Comparison of ENCODE assay signal across 10 cellular contexts in the genomic region with DNA sequence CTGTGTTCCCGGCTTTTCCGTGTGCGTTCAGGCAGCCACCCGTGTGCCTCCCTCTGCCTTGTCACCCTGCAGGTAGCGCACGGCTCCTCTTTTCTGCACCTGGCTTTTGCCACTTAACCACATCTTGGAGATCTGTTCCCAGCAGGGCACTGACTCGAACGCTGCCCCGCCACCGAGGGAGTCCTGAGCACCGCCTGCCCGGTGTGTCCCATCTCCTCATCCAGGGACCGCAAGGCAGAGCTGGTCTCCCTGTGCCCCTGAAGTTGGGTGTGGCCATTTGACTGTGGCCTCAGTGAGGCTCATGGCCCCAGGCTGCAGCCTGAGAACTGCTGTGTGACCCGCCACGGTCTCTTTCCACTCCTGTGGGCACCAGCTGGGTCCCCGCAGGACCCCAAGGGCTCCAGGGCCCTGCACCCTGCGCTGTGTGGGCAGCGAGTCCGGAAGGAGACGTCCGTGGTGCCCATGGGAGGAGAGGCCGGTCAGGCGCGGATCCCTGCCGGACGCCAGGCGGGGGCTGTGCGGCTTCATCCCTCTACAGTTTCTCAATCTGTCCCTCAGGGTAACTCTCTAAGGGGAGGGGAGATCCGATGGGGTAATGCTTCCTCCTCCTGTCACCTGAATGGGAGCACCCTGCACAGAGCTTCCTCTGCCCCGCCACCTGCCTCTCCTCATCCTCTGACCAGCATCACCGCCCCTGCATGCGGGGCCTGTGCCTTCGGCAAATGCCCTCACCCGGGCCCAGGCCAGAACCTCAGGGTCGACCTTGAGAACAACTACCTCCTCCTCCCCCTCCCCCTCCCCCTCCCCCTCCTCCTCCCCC. TPM values are rescaled to one million over a fixed set of nuclear protein-coding genes. Genes with fewer than 3 reads are reported as not detected.
DNase-seq lines count a peak whose midpoint lies in the region; ATAC-seq and TF ChIP-seq lines count a peak whose summit lies in the region.
"Had no signal": no experiment of that assay in that cellular context is flagged by ENCODE, and none has a peak within 500 bp of the region (broad histone marks: within the 10 kb centered on the region; RNA-seq: fewer than 3 reads in every experiment).

No MANE protein-coding gene starts in this region.

- no peak for ATAC-seq in T-cell (replicated peaks in 1 of 4)
- ATAC-seq in naive thymus-derived CD4-positive, alpha-beta T cell = no peak
- ATAC-seq in HG03025 (IDR thresholded peaks at IDR 0.05; ENCODE audit: low FRiP score, unreplicated experiment) = no peak

- H3K27ac ChIP-seq in HEK293 (ENCODE audit: extremely low read depth, low read depth, low read length) (no peak overlapping the region), brain microvascular endothelial cell (no peak overlapping the region)
- peak overlapping the region; percentile 41 for H3K27ac ChIP-seq in naive thymus-derived CD4-positive, alpha-beta T cell (ENCODE audit: low read depth, low read length)

- H3K36me3 Mint-ChIP-seq in T-cell = peaks cover 14% of the 10 kb centered on the region
- H3K36me3 Mint-ChIP-seq in naive thymus-derived CD4-positive, alpha-beta T cell = peaks cover 0 to 7% (median 5%) of the 10 kb centered on the region in 5 donors

- H3K4me1 ChIP-seq in HEK293 (ENCODE audit: control insufficient read depth, insufficient read depth, low read length) = no peaks in the 10 kb centered on the region
- peaks cover 18 to 35% of the 10 kb centered on the region in 2 donors for H3K4me1 ChIP-seq in naive thymus-derived CD4-positive, alpha-beta T cell (ENCODE audit: control insufficient read depth in 2 of 2, insufficient read depth in 2 of 2, low read length in 2 of 2)

- H3K36me3 ChIP-seq in HEK293 (ENCODE audit: control insufficient read depth in 2 of 2, insufficient read depth in 1 of 2, low read length in 2 of 2) (peaks cover 1 to 18% of the 10 kb centered on the region in 2 experiments; a peak in 2 of 3 replicates), brain microvascular endothelial cell (replicated peaks) (peaks cover 9% of the 10 kb centered on the region)
- peaks cover 0 to 19% (median 0%) of the 10 kb centered on the region in 3 experiments for H3K36me3 ChIP-seq in naive thymus-derived CD4-positive, alpha-beta T cell (ENCODE audit: control insufficient read depth in 2 of 3, insufficient read depth in 3 of 3, low read length in 3 of 3)

- peaks cover 42 to 49% (median 46%) of the 10 kb centered on the region in 3 donors for H3K4me1 Mint-ChIP-seq in T-cell
- peaks cover 33 to 65% (median 38%) of the 10 kb centered on the region in 7 donors for H3K4me1 Mint-ChIP-seq in naive thymus-derived CD4-positive, alpha-beta T cell

- no peaks in the 10 kb centered on the region for H3K9me3 Mint-ChIP-seq in T-cell
- H3K9me3 Mint-ChIP-seq in naive thymus-derived CD4-positive, alpha-beta T cell = peaks cover 0 to 2% (median 0%) of the 10 kb centered on the region in 11 donors

- peak overlapping the region; percentile 13 to 85 (median 60) for H3K4me3 Mint-ChIP-seq in T-cell
- peak overlapping the region; percentile 66 to 94 (median 80) for H3K4me3 Mint-ChIP-seq in naive thymus-derived CD4-positive, alpha-beta T cell

- intact Hi-C loops in naive thymus-derived CD4-positive, alpha-beta T cell (cut with micrococcal nuclease) = no loop called here

- H3K27ac Mint-ChIP-seq in T-cell = peak overlapping the region in 1 of 2 donors; percentile 61
- peak overlapping the region in 8 of 9 donors; percentile 58 to 87 (median 66) for H3K27ac Mint-ChIP-seq in naive thymus-derived CD4-positive, alpha-beta T cell

- DNase-seq in DMS53 (lab: John Stamatoyannopoulos, UW) (peak; percentile 87), T-cell (no peak), HCEC 1CT (no peak), brain microvascular endothelial cell (no peak)
- peak in 2 of 9 donors; percentile 20 to 29 for DNase-seq in naive thymus-derived CD4-positive, alpha-beta T cell
- DNase-seq: amniotic stem cell; NCI-H446; stimulated activated CD4-positive, alpha-beta T cell treated with anti-CD3 and anti-CD28 coated beads, Interleukin-1b, Interleukin-23, amount 100 ng/mL, for 48 hours had no signal

- in situ Hi-C loops in brain microvascular endothelial cell (cut with HindIII; ENCODE audit: low pct_ligation_motif_present, low sequenced_read_pairs) = no loop called here

- H3K27me3 Mint-ChIP-seq in T-cell = peaks cover 0 to 4% of the 10 kb centered on the region in 2 donors
- H3K27me3 Mint-ChIP-seq in naive thymus-derived CD4-positive, alpha-beta T cell = peaks cover 0 to 4% (median 0%) of the 10 kb centered on the region in 5 donors

- H3K27me3 ChIP-seq in naive thymus-derived CD4-positive, alpha-beta T cell (ENCODE audit: control insufficient read depth in 2 of 2, insufficient read depth in 2 of 2, low read length in 2 of 2) = no peaks in the 10 kb centered on the region
- H3K27me3 ChIP-seq in brain microvascular endothelial cell (replicated peaks) = no peaks in the 10 kb centered on the region

- CTCF ChIA-PET in HEK293 (lab: Yijun Ruan, JAX) = interaction anchor here (0.6 to 1.9 kb wide), 8 partner anchors 13 to 94 kb away, joined by 3 to 11 read pairs (median 4); a partner anchor contains a TSS
- CTCF ChIA-PET in T-cell (lab: Charles Lee) = no interaction called here
- CTCF ChIA-PET in naive thymus-derived CD4-positive, alpha-beta T cell (lab: Charles Lee) = interaction anchor here (1.3 to 2.4 kb wide), 3 partner anchors 24 to 32 kb away, joined by 3 to 12 read pairs (median 4); a partner anchor contains a TSS

- TF ChIP-seq CTCF in HEK293 (tag by site-specific recombination; IDR thresholded peaks at IDR 0.05) (no peak), brain microvascular endothelial cell (IDR thresholded peaks at IDR 0.05; ENCODE audit: low read depth, low read length, missing control alignments) (no peak)

- no peaks in the 10 kb centered on the region for H3K9me3 ChIP-seq in HEK293 (ENCODE audit: control insufficient read depth, insufficient read depth, low read depth, low read length)
- no peaks in the 10 kb centered on the region for H3K9me3 ChIP-seq in naive thymus-derived CD4-positive, alpha-beta T cell (ENCODE audit: control insufficient read depth in 2 of 3, low read length in 3 of 3)

- H3K4me3 ChIP-seq in HEK293 (ENCODE audit: low read depth, low read length) (no peak overlapping the region), brain microvascular endothelial cell (ENCODE audit: low read depth, low read length) (no peak overlapping the region)
- H3K4me3 ChIP-seq in naive thymus-derived CD4-positive, alpha-beta T cell (ENCODE audit: low read length) = no peak overlapping the region

- POLR2A ChIA-PET in HEK293 (lab: Yijun Ruan, JAX) = interaction anchor here (1.1 to 2.2 kb wide), 2 partner anchors 28 to 31 kb away, joined by 4 to 10 read pairs; no protein-coding TSS in a partner anchor
- POLR2A ChIA-PET in T-cell (lab: Charles Lee) = no interaction called here
- POLR2A ChIA-PET in naive thymus-derived CD4-positive, alpha-beta T cell (lab: Charles Lee) = interaction anchor here (0.7 to 2.7 kb wide), 7 partner anchors 8 to 33 kb away, joined by 3 to 12 read pairs (median 3); no protein-coding TSS in a partner anchor

TF ChIP-seq in HEK293, 187 proteins besides CTCF, POLR2A, EP300 and RAD21:
- TF ChIP-seq ZIC2 (tag by site-specific recombination; IDR thresholded peaks at IDR 0.05) (peak; percentile 12; the same call in 1 of the 2 replicates), GLI2 (tag by site-specific recombination; IDR thresholded peaks at IDR 0.05; ENCODE audit: borderline replicate concordance, low read depth) (no peak), ZNF138 (tag by site-specific recombination; IDR thresholded peaks at IDR 0.05; ENCODE audit: borderline replicate concordance) (no peak), ZNF302 (tag by site-specific recombination; IDR thresholded peaks at IDR 0.05; ENCODE audit: low read depth) (no peak), ZNF623 (tag by site-specific recombination; IDR thresholded peaks at IDR 0.05) (no peak), ZNF266 (tag by site-specific recombination; IDR thresholded peaks at IDR 0.05; ENCODE audit: low read depth) (no peak)
TF ChIP-seq in HEK293: peak in this region for 1.

RNA-seq across cellular contexts. Expression of a gene that starts 1.8 kb away (rescaled TPM):
- 100 to 1,000 TPM; 102 to 147 (median 131) TPM for total RNA-seq in T-cell
- 100 to 1,000 TPM in 4 of 5 experiments, 10 to 100 TPM in 1; 82.0 to 157 (median 111) TPM for total RNA-seq in naive thymus-derived CD4-positive, alpha-beta T cell
- 10 to 100 TPM; 15.1 to 41.6 TPM for polyA plus RNA-seq in naive thymus-derived CD4-positive, alpha-beta T cell

RNA-seq across cellular contexts. Expression of a gene that starts 24.6 kb away (rescaled TPM):
- total RNA-seq in T-cell = 10 to 100 TPM; 52.0 to 80.1 (median 73.8) TPM
- 10 to 100 TPM; 28.5 to 90.1 (median 54.2) TPM for total RNA-seq in naive thymus-derived CD4-positive, alpha-beta T cell
- under 1 TPM; 0.38 to 0.46 TPM for polyA plus RNA-seq in naive thymus-derived CD4-positive, alpha-beta T cell

RNA-seq across cellular contexts. Expression of a gene that starts 46.7 kb away (rescaled TPM):
- total RNA-seq in T-cell = 1 to 10 TPM; 2.1 to 5.5 (median 3.2) TPM
- total RNA-seq in naive thymus-derived CD4-positive, alpha-beta T cell = 1 to 10 TPM in 4 of 5 experiments, under 1 TPM in 1; 0.89 to 5.0 (median 3.3) TPM
- polyA plus RNA-seq in naive thymus-derived CD4-positive, alpha-beta T cell = under 1 TPM; 0.37 to 0.55 TPM

RNA-seq across cellular contexts. Expression of a gene that starts 50.1 kb away (rescaled TPM):
- total RNA-seq in T-cell = under 1 TPM in 3 of 5 donors, not detected in 2; 0.18 to 0.38 (median 0.33) TPM
- total RNA-seq in naive thymus-derived CD4-positive, alpha-beta T cell = under 1 TPM in 1 of 5 experiments, not detected in 4; 0.05 TPM
- polyA plus RNA-seq in naive thymus-derived CD4-positive, alpha-beta T cell = under 1 TPM in 1 of 2 donors, not detected in 1; 0.06 TPM

Comparison
In these comparisons a context has a peak if more than half of its experiments do, and no peak if none do; other contexts are left out.
1. CTCF ChIA-PET loops: an anchor here in HEK293 (0.6 to 1.9 kb wide) and naive thymus-derived CD4-positive, alpha-beta T cell (1.3 to 2.4 kb wide); none called in T-cell.
2. POLR2A ChIA-PET loops: an anchor here in HEK293 (1.1 to 2.2 kb wide) and naive thymus-derived CD4-positive, alpha-beta T cell (0.7 to 2.7 kb wide); none called in T-cell.